1 cellular context compared by ENCODE assay signal in genomic region chr17:51260237-51260959, GRCh38.
TF ChIP-seq lines count a peak whose summit lies in the region.

UTP18 (plus strand) TSS chr17:51260546; CDS start chr17:51260585, 39 bp downstream.

TF ChIP-seq in HepG2, 621 proteins besides CTCF, POLR2A, EP300 and RAD21 (continued from another document and continues in another):
- TF ChIP-seq ZNF318 (CRISPR knock-in tag; IDR thresholded peaks at IDR 0.05) (peak; percentile 89; the same call in 1 of the 2 replicates), ZNF800 (CRISPR knock-in tag; IDR thresholded peaks at IDR 0.05) (no peak; the same call in 1 of the 2 replicates), MAX (IDR thresholded peaks at IDR 0.05) (peak; percentile 97), ZMYM2 (CRISPR knock-in tag; IDR thresholded peaks at IDR 0.05) (no peak), KDM2A (CRISPR knock-in tag; IDR thresholded peaks at IDR 0.05; ENCODE audit: borderline replicate concordance, low read depth) (peak; percentile 87), CENPT (CRISPR knock-in tag; IDR thresholded peaks at IDR 0.05; ENCODE audit: low read depth) (peak; percentile 96), PLSCR1 (CRISPR knock-in tag; IDR thresholded peaks at IDR 0.05; ENCODE audit: borderline replicate concordance) (peak; percentile 93; the same call in 1 of the 2 replicates), ESRRA (CRISPR knock-in tag; IDR thresholded peaks at IDR 0.05; ENCODE audit: low read depth) (peak; percentile 37), NFYB (CRISPR knock-in tag; IDR thresholded peaks at IDR 0.05) (0 out of 2 replicates have a peak, but pooled peaks have one; percentile 5), SNAI1 (CRISPR knock-in tag; IDR thresholded peaks at IDR 0.05; ENCODE audit: borderline replicate concordance) (no peak), CEBPG (CRISPR knock-in tag; IDR thresholded peaks at IDR 0.05) (no peak), SNAPC4 (CRISPR knock-in tag; IDR thresholded peaks at IDR 0.05) (peak; percentile 26; the same call in 1 of the 2 replicates), ZNF496 (CRISPR knock-in tag; IDR thresholded peaks at IDR 0.05; ENCODE audit: insufficient replicate concordance) (no peak), E2F1 (CRISPR knock-in tag; IDR thresholded peaks at IDR 0.05) (peak; percentile 85), ZBTB33 (CRISPR knock-in tag; IDR thresholded peaks at IDR 0.05) (no peak; the same call in 1 of the 2 replicates), ZNF746 (CRISPR knock-in tag; IDR thresholded peaks at IDR 0.05) (peak; percentile 84), SYNCRIP (IDR thresholded peaks at IDR 0.05; ENCODE audit: insufficient read depth, low read depth, low read length) (no peak), ZNF124 (CRISPR knock-in tag; IDR thresholded peaks at IDR 0.05) (peak; percentile 98), HMG20A (CRISPR knock-in tag; IDR thresholded peaks at IDR 0.05; ENCODE audit: borderline replicate concordance) (no peak; the same call in none of the 2 replicates), ZNF350 (CRISPR knock-in tag; IDR thresholded peaks at IDR 0.05; ENCODE audit: borderline replicate concordance, low read depth) (peak; percentile 94; the same call in 1 of the 2 replicates), SP140L (CRISPR knock-in tag; IDR thresholded peaks at IDR 0.05; ENCODE audit: borderline replicate concordance) (peak; percentile 56; the same call in 1 of the 2 replicates), BCL3 (CRISPR knock-in tag; IDR thresholded peaks at IDR 0.05) (peak; percentile 99), JARID2 (CRISPR knock-in tag; IDR thresholded peaks at IDR 0.05; ENCODE audit: insufficient replicate concordance) (peak; percentile 34), ZNF615 (CRISPR knock-in tag; IDR thresholded peaks at IDR 0.05; ENCODE audit: borderline replicate concordance) (no peak), CEBPZ (IDR thresholded peaks at IDR 0.05; ENCODE audit: low read length) (no peak), HHEX (CRISPR knock-in tag; IDR thresholded peaks at IDR 0.05) (no peak), ZNF510 (CRISPR knock-in tag; IDR thresholded peaks at IDR 0.05; ENCODE audit: low read depth) (peak; percentile 94; the same call in 1 of the 2 replicates), SIN3B (IDR thresholded peaks at IDR 0.05; ENCODE audit: low read length) (no peak)
